8 cellular contexts compared by ENCODE assay signal in genomic region chr1:85048296-85049064, GRCh38. TPM values are rescaled to one million over a fixed set of nuclear protein-coding genes. Genes with fewer than 3 reads are reported as not detected.
DNase-seq lines count a peak whose midpoint lies in the region; ATAC-seq and TF ChIP-seq lines count a peak whose summit lies in the region.

Gene MCOLN3, minus strand, starts transcription at chr1:85048500. Its CDS starts 3,140 bp downstream, at chr1:85045360.

- DNase-seq in ecto neural progenitor cell (ENCODE audit: low spot score) (peak; percentile 78), thyroid gland (peak; percentile 36 to 49), GF-D8 (lab: John Stamatoyannopoulos, UW) (no peak)

- H3K4me3 Mint-ChIP-seq in IgD-negative memory B cell, result peak within 1 kb of the TSS; percentile 80 to 91 (median 86)

- H3K9me3 Mint-ChIP-seq in IgD-negative memory B cell, result no peaks in the 10 kb centered on the region

- H3K27me3 Mint-ChIP-seq in IgD-negative memory B cell, result peaks cover 22% of the 10 kb centered on the region

- intact Hi-C loops in thyroid gland (cut with DNase I), result no loop called here

- peak; percentile 21 for TF ChIP-seq POLR2A in GM10847 (IDR thresholded peaks at IDR 0.05; ENCODE audit: extremely low read depth, insufficient read length)
- no peak for TF ChIP-seq POLR2A in thyroid gland (IDR thresholded peaks at IDR 0.05)

- H3K4me1 ChIP-seq in mucosa of stomach (ENCODE audit: control insufficient read depth, insufficient read depth, low read length) (peaks cover 4% of the 10 kb centered on the region), thyroid gland (peaks cover 9 to 11% of the 10 kb centered on the region in 2 donors)

- H3K36me3 ChIP-seq in mucosa of stomach (ENCODE audit: control insufficient read depth, insufficient read depth, low read length) (no peaks in the 10 kb centered on the region), thyroid gland (no peaks in the 10 kb centered on the region)

- H3K27ac ChIP-seq in thyroid gland, result no peak within 1 kb of the TSS

- H3K9ac ChIP-seq in mucosa of stomach (ENCODE audit: low read length), result peak within 1 kb of the TSS; percentile 61

- no peaks in the 10 kb centered on the region for H3K36me3 Mint-ChIP-seq in IgD-negative memory B cell

- ATAC-seq in GM21786 (IDR thresholded peaks at IDR 0.05; ENCODE audit: unreplicated experiment), result peak; percentile 59
- ATAC-seq in activated CD4-positive, CD25-positive, alpha-beta regulatory T cell treated with anti-CD3 and anti-CD28 coated beads, Interleukin-2, amount 50 U/mL, for 24 hours, result peak; percentile 18 to 26

- WGBS in thyroid gland, 2 donors, result 4 to 10% methylated on average over 6 to 22 of the region's 73 CpGs

- H3K9me3 ChIP-seq in mucosa of stomach (ENCODE audit: control insufficient read depth, low read length) (no peaks in the 10 kb centered on the region), thyroid gland (no peaks in the 10 kb centered on the region)

- H3K4me1 Mint-ChIP-seq in IgD-negative memory B cell, result peaks cover 3 to 9% (median 7%) of the 10 kb centered on the region in 3 donors

- H3K27me3 ChIP-seq in mucosa of stomach (ENCODE audit: control insufficient read depth, insufficient read depth, low read length) (peaks cover 22% of the 10 kb centered on the region), thyroid gland (no peaks in the 10 kb centered on the region)

- no peak for TF ChIP-seq CTCF in thyroid gland (IDR thresholded peaks at IDR 0.05)

- H3K4me3 ChIP-seq in mucosa of stomach (ENCODE audit: low read length) (peak within 1 kb of the TSS; percentile 41), thyroid gland (replicated peaks in 1 of 3) (peak within 1 kb of the TSS in 2 of 3 donors; percentile 34 to 46)

- H3K27ac Mint-ChIP-seq in IgD-negative memory B cell, result peak within 1 kb of the TSS in 1 of 3 donors; percentile 39

RNA-seq across cellular contexts. Expression of gene MCOLN3, which starts in this region (rescaled TPM):
- 0.19 TPM for polyA plus RNA-seq in IgD-negative memory B cell
- total RNA-seq in thyroid gland, result 1 to 10 TPM; 1.8 to 8.3 (median 3.4) TPM
